8 cellular contexts compared by ENCODE assay signal in the genomic region with DNA sequence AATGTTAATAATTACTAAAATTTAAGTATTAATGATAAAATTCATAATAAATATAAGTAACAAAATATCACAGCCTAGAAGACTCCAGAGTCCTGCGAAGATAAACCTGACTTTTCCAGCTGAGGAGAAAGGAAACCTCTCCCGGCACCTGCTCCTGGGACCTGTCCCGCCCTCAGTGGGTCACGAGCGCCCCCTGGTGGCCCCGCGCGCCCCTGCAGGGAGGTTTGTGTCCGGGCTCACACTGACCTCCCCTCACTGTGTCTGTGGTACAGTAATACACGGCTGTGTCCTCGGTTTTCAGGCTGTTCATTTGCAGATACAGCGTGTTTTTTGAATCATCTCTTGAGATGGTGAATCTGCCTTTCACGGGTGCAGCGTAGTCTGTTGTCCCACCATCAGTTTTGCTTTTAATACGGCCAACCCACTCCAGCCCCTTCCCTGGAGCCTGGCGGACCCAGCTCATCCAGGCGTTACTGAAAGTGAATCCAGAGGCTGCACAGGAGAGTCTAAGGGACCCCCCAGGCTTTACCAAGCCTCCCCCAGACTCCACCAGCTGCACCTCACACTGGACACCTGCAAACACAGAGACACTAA.
DNase-seq lines count a peak whose midpoint lies in the region; ATAC-seq and TF ChIP-seq lines count a peak whose summit lies in the region.
"Not testable (repeated sequence)": the region's sequence is repeated elsewhere in the genome, so short reads cannot be mapped to it uniquely, and the experiment has no call there.

No MANE protein-coding gene starts in this region.

- peak overlapping the region; percentile 49; the same call in 1 of the 2 replicates for H3K4me3 ChIP-seq in BLaER1
- not testable (repeated sequence) for H3K4me3 ChIP-seq in HL-60 (replicated peaks; ENCODE audit: insufficient read depth, low read length); neuronal stem cell (ENCODE audit: low read length in 2 of 2)

- not testable (repeated sequence) for H4K91ac ChIP-seq in neuronal stem cell (ENCODE audit: low read depth, low read length, poor library complexity)

- H4K20me1 ChIP-seq in BLaER1, result not testable (repeated sequence)

- H4K8ac ChIP-seq in neuronal stem cell (ENCODE audit: low read depth, low read length), result not testable (repeated sequence)

- not testable (repeated sequence) for H3K27me3 ChIP-seq in BLaER1; HL-60 (ENCODE audit: insufficient read depth, poor library complexity, severe bottlenecking); neuronal stem cell (ENCODE audit: control insufficient read depth in 3 of 3, insufficient read depth in 3 of 3, low read depth in 1 of 3, low read length in 3 of 3)

- not testable (repeated sequence) for ATAC-seq in activated naive CD8-positive, alpha-beta T cell treated with anti-CD3 and anti-CD28 coated beads, Interleukin-2, amount 50 U/mL, for 24 hours

- not testable (repeated sequence) for H2BK120ac ChIP-seq in neuronal stem cell (ENCODE audit: low read depth, low read length)

- H2AK5ac ChIP-seq in neuronal stem cell (ENCODE audit: low read depth, low read length), result not testable (repeated sequence)

- not testable (repeated sequence) for H3K9me3 Mint-ChIP-seq in activated naive CD8-positive, alpha-beta T cell treated with anti-CD3 and anti-CD28 coated beads, Interleukin-2, amount 50 U/mL, for 24 hours

- H3K4me1 ChIP-seq in BLaER1; neuronal stem cell (ENCODE audit: control insufficient read depth in 2 of 2, insufficient read depth in 1 of 2, low read depth in 1 of 2, low read length in 2 of 2): not testable (repeated sequence)

- not testable (repeated sequence) for H3K4ac ChIP-seq in neuronal stem cell (ENCODE audit: low read length)

- not testable (repeated sequence) for H3K36me3 ChIP-seq in BLaER1; neuronal stem cell (replicated peaks in 1 of 2; ENCODE audit: control insufficient read depth in 2 of 2, insufficient read depth in 2 of 2, low read length in 2 of 2)

- peak overlapping the region; percentile 68 for H3K4me2 ChIP-seq in BLaER1
- H3K4me2 ChIP-seq in neuronal stem cell (ENCODE audit: insufficient read depth, low read length, poor library complexity, severe bottlenecking), result not testable (repeated sequence)

- not testable (repeated sequence) for H2BK12ac ChIP-seq in neuronal stem cell (ENCODE audit: low read length)

- no CpG with 5 or more reads among the region's 17 CpGs for WGBS in neuronal stem cell (ENCODE audit: extremely low coverage in 2 of 2, insufficient read length in 2 of 2, insufficient replicate concordance in 1 of 2), 2 donors

- H2BK15ac ChIP-seq in neuronal stem cell (ENCODE audit: low read length), result not testable (repeated sequence)

- DNase-seq in HL-60 (ENCODE audit: low read depth in 1 of 2, low spot score in 1 of 2) (peak in 1 of 2 experiments; percentile 61), NCI-H69 (lab: John Stamatoyannopoulos, UW) (peak; percentile 78), glomerular visceral epithelial cell (ENCODE audit: extremely low spot score) (peak; percentile 49)
- peak; percentile 93 for DNase-seq in activated CD4-positive, CD25-positive, alpha-beta regulatory T cell treated with anti-CD3 and anti-CD28 coated beads, Interleukin-2, amount 50 U/mL, for 72 hours
- peak; percentile 91 for DNase-seq in activated naive CD8-positive, alpha-beta T cell treated with anti-CD3 and anti-CD28 coated beads, Interleukin-2, amount 50 U/mL, for 24 hours
- DNase-seq in neuronal stem cell (ENCODE audit: low spot score), result not testable (repeated sequence)
- DNase-seq in stimulated activated CD8-positive, alpha-beta memory T cell treated with anti-CD3 and anti-CD28 coated beads, Interleukin-4, amount 100 ng/mL, for 1 hour (ENCODE audit: low read depth in 2 of 2, low spot score in 1 of 2), result peak; percentile 70 to 81

- H2AFZ ChIP-seq in neuronal stem cell (ENCODE audit: low read length), result peak overlapping the region; percentile 29

- H3K4me3 Mint-ChIP-seq in activated naive CD8-positive, alpha-beta T cell treated with anti-CD3 and anti-CD28 coated beads, Interleukin-2, amount 50 U/mL, for 24 hours, result not testable (repeated sequence)

- H3K23ac ChIP-seq in neuronal stem cell (ENCODE audit: low read depth, low read length, poor library complexity), result not testable (repeated sequence)

- H3K18ac ChIP-seq in neuronal stem cell (ENCODE audit: low read length), result not testable (repeated sequence)

- peaks cover 10% of the 10 kb centered on the region for H3K27me3 Mint-ChIP-seq in activated naive CD8-positive, alpha-beta T cell treated with anti-CD3 and anti-CD28 coated beads, Interleukin-2, amount 50 U/mL, for 24 hours

- peak; percentile 12 for TF ChIP-seq CTCF in HL-60 (IDR thresholded peaks at IDR 0.05; ENCODE audit: insufficient read depth, low read length)

- not testable (repeated sequence) for H3K4me1 Mint-ChIP-seq in activated naive CD8-positive, alpha-beta T cell treated with anti-CD3 and anti-CD28 coated beads, Interleukin-2, amount 50 U/mL, for 24 hours

- H3K14ac ChIP-seq in neuronal stem cell (ENCODE audit: low read length), result not testable (repeated sequence)

- H3K9me3 ChIP-seq in BLaER1; neuronal stem cell (replicated peaks in 1 of 2; ENCODE audit: control insufficient read depth in 2 of 2, insufficient read depth in 1 of 2, low read depth in 1 of 2, low read length in 2 of 2): not testable (repeated sequence)

- not testable (repeated sequence) for H3K27ac Mint-ChIP-seq in activated naive CD8-positive, alpha-beta T cell treated with anti-CD3 and anti-CD28 coated beads, Interleukin-2, amount 50 U/mL, for 24 hours

- H3K9ac ChIP-seq in BLaER1, result 0 out of 2 replicates have a peak overlapping the region, but pooled peaks have one; percentile 38
- H3K9ac ChIP-seq in neuronal stem cell (ENCODE audit: low read depth, low read length, poor library complexity), result not testable (repeated sequence)

- H3K79me1 ChIP-seq in neuronal stem cell (ENCODE audit: low read depth, low read length), result not testable (repeated sequence)

- H2BK5ac ChIP-seq in neuronal stem cell (ENCODE audit: low read length), result not testable (repeated sequence)

- H3K36me3 Mint-ChIP-seq in activated naive CD8-positive, alpha-beta T cell treated with anti-CD3 and anti-CD28 coated beads, Interleukin-2, amount 50 U/mL, for 24 hours (ENCODE audit: low read depth), result not testable (repeated sequence)

- H3K27ac ChIP-seq in BLaER1, result peak overlapping the region; percentile 46; the same call in 1 of the 2 replicates
- H3K27ac ChIP-seq in HL-60 (replicated peaks); neuronal stem cell (replicated peaks; ENCODE audit: low read length): not testable (repeated sequence)
